Comparison of ENCODE assay signal across 16 cellular contexts in the genomic region with DNA sequence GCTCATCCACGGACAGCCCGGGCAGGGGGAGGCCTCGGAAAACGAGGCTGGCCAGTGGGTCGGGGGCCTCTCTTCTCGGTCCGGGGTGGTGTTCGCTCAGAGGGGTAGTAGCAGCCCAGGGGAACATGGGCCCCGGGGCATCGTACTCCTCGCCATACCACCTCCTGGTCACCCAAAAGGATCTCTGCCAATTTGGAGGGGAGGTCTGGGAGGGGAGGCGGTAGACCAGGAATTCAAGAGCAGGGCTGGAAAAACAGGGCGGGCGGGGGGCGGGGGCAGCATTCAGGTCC.
"Had no signal": no experiment of that assay in that cellular context is flagged by ENCODE, and none has a peak within 500 bp of the region (broad histone marks: within the 10 kb centered on the region; RNA-seq: fewer than 3 reads in every experiment).

No MANE protein-coding gene starts in this region.

- H3K27ac ChIP-seq: adrenal gland, neural progenitor cell, pancreas had no signal

- H3K36me3 ChIP-seq: neural progenitor cell had no signal

- H3K27me3 Mint-ChIP-seq: activated CD4-positive, alpha-beta memory T cell treated with anti-CD3 and anti-CD28 coated beads, Interleukin-2, amount 10 ng/mL, durations not matched to agents 7 days and 5 days; naive B cell; stimulated activated memory B cell treated with anti-CD40 and anti-IgM and Interleukin-4, amounts not matched to agents 10 μg/mL and 1 μg/mL and 100 μg/mL, for 72 hours; type B pancreatic cell had no signal

- ATAC-seq: activated T-cell treated with anti-CD3 and anti-CD28 coated beads, Interleukin-2, amount 50 U/mL, for 4 hours; left colon; pancreas; stimulated activated memory B cell treated with anti-CD40 and anti-IgM and Interleukin-4, amounts not matched to agents 10 μg/mL and 1 μg/mL and 100 μg/mL, for 72 hours had no signal

- H3K27me3 ChIP-seq: adrenal gland, dorsolateral prefrontal cortex, pancreas had no signal

- H3K9me3 Mint-ChIP-seq: activated CD4-positive, alpha-beta memory T cell treated with anti-CD3 and anti-CD28 coated beads, Interleukin-2, amount 10 ng/mL, durations not matched to agents 7 days and 5 days; activated T-cell treated with anti-CD3 and anti-CD28 coated beads, Interleukin-2, amount 50 U/mL, for 4 hours; naive B cell; type B pancreatic cell had no signal

- H3K4me3 Mint-ChIP-seq: activated CD4-positive, alpha-beta memory T cell treated with anti-CD3 and anti-CD28 coated beads, Interleukin-2, amount 10 ng/mL, durations not matched to agents 7 days and 5 days; activated T-cell treated with anti-CD3 and anti-CD28 coated beads, Interleukin-2, amount 50 U/mL, for 4 hours; stimulated activated memory B cell treated with anti-CD40 and anti-IgM and Interleukin-4, amounts not matched to agents 10 μg/mL and 1 μg/mL and 100 μg/mL, for 72 hours; type B pancreatic cell had no signal

- H3K9me3 ChIP-seq: adrenal gland, pancreas had no signal

- H3K9ac ChIP-seq: neural progenitor cell had no signal

- H3K27ac Mint-ChIP-seq: activated CD4-positive, alpha-beta memory T cell treated with anti-CD3 and anti-CD28 coated beads, Interleukin-2, amount 10 ng/mL, durations not matched to agents 7 days and 5 days; stimulated activated memory B cell treated with anti-CD40 and anti-IgM and Interleukin-4, amounts not matched to agents 10 μg/mL and 1 μg/mL and 100 μg/mL, for 72 hours; type B pancreatic cell had no signal

- H3K4me3 ChIP-seq: adrenal gland, dorsolateral prefrontal cortex, lung, neural progenitor cell, pancreas had no signal

- DNase-seq: activated CD4-positive, alpha-beta memory T cell treated with anti-CD3 and anti-CD28 coated beads, Interleukin-2, amount 10 ng/mL, durations not matched to agents 7 days and 5 days; activated CD4-positive, alpha-beta T cell treated with anti-CD3 and anti-CD28 coated beads for 1 hour; activated effector memory CD4-positive, alpha-beta T cell treated with Interleukin-2 at 50 U/mL for 16 hours; activated naive CD4-positive, alpha-beta T cell treated with anti-CD3 and anti-CD28 coated beads, Interleukin-2, amount 50 U/mL, for 16 hours; activated T-cell treated with anti-CD3 and anti-CD28 coated beads, Interleukin-2, amount 50 U/mL, for 4 hours; adrenal gland; dorsolateral prefrontal cortex; hypothalamus; left colon; naive B cell; pancreas; stimulated activated CD4-positive, alpha-beta T cell treated with anti-CD3 and anti-CD28 coated beads, Interleukin-2, amount 100 ng/mL, for 48 hours had no signal
